In the genomic region with DNA sequence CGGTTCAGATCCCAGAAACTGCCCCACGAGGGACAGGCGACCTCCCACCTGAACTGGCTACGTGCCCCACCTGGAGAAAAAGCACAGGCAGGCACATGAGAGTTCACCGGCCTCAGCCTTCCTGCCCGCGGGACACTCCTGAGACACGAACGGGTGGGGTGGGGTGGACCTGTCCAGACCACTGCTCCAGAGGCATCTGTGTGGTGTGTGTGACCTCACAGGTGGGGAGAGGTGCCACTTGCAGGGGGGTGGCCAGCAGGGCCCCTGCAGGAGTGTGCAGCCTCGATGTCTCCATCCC, we compare ENCODE assay signal across 15 cellular contexts.
"Had no signal": no experiment of that assay in that cellular context is flagged by ENCODE, and none has a peak within 500 bp of the region (broad histone marks: within the 10 kb centered on the region; RNA-seq: fewer than 3 reads in every experiment).

No MANE protein-coding gene starts in this region.

- H3K4me3 ChIP-seq: adrenal gland, tibial nerve had no signal

- H3K9me3 ChIP-seq: adrenal gland, tibial nerve had no signal

- H3K27me3 Mint-ChIP-seq: central memory CD8-positive, alpha-beta T cell had no signal

- H3K4me1 ChIP-seq: adrenal gland had no signal

- H3K4me1 Mint-ChIP-seq: central memory CD8-positive, alpha-beta T cell; endodermal cell had no signal

- ATAC-seq: activated T-cell treated with anti-CD3 and anti-CD28 coated beads, Interleukin-2, amount 50 U/mL, for 72 hours had no signal

- H3K27ac ChIP-seq: adrenal gland, tibial nerve had no signal

- DNase-seq: activated CD4-positive, alpha-beta T cell treated with anti-CD3 and anti-CD28 coated beads, Interleukin-2, amount 50 U/mL, for 1 hour; activated naive CD4-positive, alpha-beta T cell treated with Interleukin-2 at 50 U/mL for 16 hours; activated T-cell treated with anti-CD3 and anti-CD28 coated beads, Interleukin-2, amount 50 U/mL, for 72 hours; adrenal gland; dermis blood vessel endothelial cell; endodermal cell; erythroblast; hypothalamus; kidney glomerular epithelial cell; midbrain; occipital lobe; SHP77 treated with DMSO at 0.1 percent for 48 hours; stimulated activated CD4-positive, alpha-beta T cell treated with anti-CD3 and anti-CD28 coated beads, Interleukin-4, amount 100 ng/mL, for 1 hour had no signal

- H3K4me3 Mint-ChIP-seq: activated T-cell treated with anti-CD3 and anti-CD28 coated beads, Interleukin-2, amount 50 U/mL, for 72 hours; central memory CD8-positive, alpha-beta T cell; endodermal cell had no signal

- H3K9me3 Mint-ChIP-seq: activated T-cell treated with anti-CD3 and anti-CD28 coated beads, Interleukin-2, amount 50 U/mL, for 72 hours; central memory CD8-positive, alpha-beta T cell; endodermal cell had no signal

- H3K27me3 ChIP-seq: adrenal gland, tibial nerve had no signal

- H3K27ac Mint-ChIP-seq: activated T-cell treated with anti-CD3 and anti-CD28 coated beads, Interleukin-2, amount 50 U/mL, for 72 hours; endodermal cell had no signal
